17 cellular contexts compared by ENCODE assay signal in the genomic region with DNA sequence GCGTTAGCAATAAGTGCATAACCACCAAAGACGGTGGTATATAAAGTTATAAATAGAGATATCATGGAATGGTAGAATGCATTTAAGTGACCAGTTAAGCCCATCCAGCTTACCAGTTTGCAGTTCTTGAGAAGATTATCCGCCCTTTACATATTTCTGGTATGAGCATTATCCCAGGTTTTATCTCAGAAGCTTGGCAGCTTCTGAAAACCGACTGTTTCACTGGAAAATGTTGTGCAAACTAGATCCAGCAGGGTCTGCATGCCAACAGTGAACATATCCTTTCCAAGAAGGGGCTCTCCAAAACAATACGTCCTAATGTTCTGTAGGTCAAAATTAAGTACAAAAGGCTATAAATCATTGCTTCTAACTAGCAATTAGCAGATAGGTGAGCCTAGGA.
"Had no signal": no experiment of that assay in that cellular context is flagged by ENCODE, and none has a peak within 500 bp of the region (broad histone marks: within the 10 kb centered on the region; RNA-seq: fewer than 3 reads in every experiment).

No MANE protein-coding gene starts in this region.

- H3K9me3 Mint-ChIP-seq: endodermal cell, natural killer cell had no signal

- H3K27me3 ChIP-seq: breast epithelium, upper lobe of left lung had no signal

- H3K9me3 ChIP-seq: thoracic aorta, upper lobe of left lung had no signal

- H2AFZ ChIP-seq: parathyroid adenoma had no signal

- ATAC-seq: left lobe of liver; stimulated activated naive B cell treated with anti-CD40 and anti-IgM and Interleukin-4, amounts not matched to agents 10 μg/mL and 1 μg/mL and 100 μg/mL, for 72 hours had no signal

- DNase-seq: activated CD4-positive, alpha-beta T cell treated with anti-CD3 and anti-CD28 coated beads, Interleukin-2, amount 50 U/mL, for 1 hour; activated CD4-positive, CD25-positive, alpha-beta regulatory T cell treated with anti-CD3 and anti-CD28 coated beads, Interleukin-2, amount 50 U/mL, for 72 hours; activated naive CD4-positive, alpha-beta T cell treated with anti-CD3 and anti-CD28 coated beads for 36 hours; activated T-cell treated with anti-CD3 and anti-CD28 coated beads, Interleukin-2, amount 50 U/mL, for 4 hours; aorta; dorsolateral prefrontal cortex; natural killer cell; stimulated activated naive B cell treated with anti-CD40 and anti-IgM and Interleukin-4, amounts not matched to agents 10 μg/mL and 1 μg/mL and 100 μg/mL, for 72 hours; upper lobe of left lung had no signal

- H3K9ac ChIP-seq: parathyroid adenoma had no signal

- H3K79me2 ChIP-seq: parathyroid adenoma had no signal

- H3K27ac Mint-ChIP-seq: activated naive CD4-positive, alpha-beta T cell treated with anti-CD3 and anti-CD28 coated beads for 36 hours; endodermal cell; natural killer cell; stimulated activated naive B cell treated with anti-CD40 and anti-IgM and Interleukin-4, amounts not matched to agents 10 μg/mL and 1 μg/mL and 100 μg/mL, for 72 hours had no signal

- H3K4me3 ChIP-seq: breast epithelium, dorsolateral prefrontal cortex, lung, thoracic aorta, upper lobe of left lung had no signal

- H3K4me1 ChIP-seq: breast epithelium, parathyroid adenoma had no signal

- H3K27ac ChIP-seq: breast epithelium, epithelial cell of prostate, parathyroid adenoma, thoracic aorta, upper lobe of left lung, VCaP had no signal

- H3K4me3 Mint-ChIP-seq: activated naive CD4-positive, alpha-beta T cell treated with anti-CD3 and anti-CD28 coated beads for 36 hours; activated T-cell treated with anti-CD3 and anti-CD28 coated beads, Interleukin-2, amount 50 U/mL, for 4 hours; endodermal cell; natural killer cell; stimulated activated naive B cell treated with anti-CD40 and anti-IgM and Interleukin-4, amounts not matched to agents 10 μg/mL and 1 μg/mL and 100 μg/mL, for 72 hours had no signal

- H3K36me3 ChIP-seq: breast epithelium, thoracic aorta, upper lobe of left lung had no signal

- H3K36me3 Mint-ChIP-seq: natural killer cell; stimulated activated naive B cell treated with anti-CD40 and anti-IgM and Interleukin-4, amounts not matched to agents 10 μg/mL and 1 μg/mL and 100 μg/mL, for 72 hours had no signal
